In genomic region chr10:109883859-109884771, GRCh38 we compare ENCODE assay signal across 8 cellular contexts. TPM values are rescaled to one million over a fixed set of nuclear protein-coding genes. Genes with fewer than 3 reads are reported as not detected.
DNase-seq lines count a peak whose midpoint lies in the region; ATAC-seq, FAIRE-seq and TF ChIP-seq lines count a peak whose summit lies in the region.

No MANE protein-coding gene starts in this region.

- H3K27ac ChIP-seq in MM.1S (ENCODE audit: low read length) = no peak overlapping the region
- peak overlapping the region; percentile 76 for H3K27ac ChIP-seq in cardiac muscle cell
- peak overlapping the region; percentile 62 for H3K27ac ChIP-seq in upper lobe of right lung

- no peak overlapping the region for H3K4me3 ChIP-seq in MM.1S (ENCODE audit: low read length)
- no peak overlapping the region for H3K4me3 ChIP-seq in cardiac muscle cell
- no peak overlapping the region for H3K4me3 ChIP-seq in upper lobe of right lung

- peak; percentile 93 for TF ChIP-seq CTCF in MM.1S (IDR thresholded peaks at IDR 0.05; ENCODE audit: low read length)
- TF ChIP-seq CTCF in cardiac muscle cell (IDR thresholded peaks at IDR 0.05; ENCODE audit: low read depth, low read length) = peak; percentile 97
- TF ChIP-seq CTCF in upper lobe of right lung (IDR thresholded peaks at IDR 0.05) = peak; percentile 96

- H3K36me3 ChIP-seq in MM.1S (replicated peaks; ENCODE audit: insufficient read depth, low read length) (no peaks in the 10 kb centered on the region; the same call in none of the 2 replicates), cardiac muscle cell (peaks cover 10% of the 10 kb centered on the region), upper lobe of right lung (peaks cover 89% of the 10 kb centered on the region)

- intact Hi-C loops in upper lobe of right lung (cut with DNase I) = loop anchor here (10.0 kb wide), 1 partner anchor 101 kb away; no protein-coding TSS in a partner anchor

- peak; percentile 84 for DNase-seq in H54 (ENCODE audit: insufficient read length, low spot score)
- DNase-seq in MM.1S = peak; percentile 72
- DNase-seq in activated naive CD8-positive, alpha-beta T cell treated with anti-CD3 and anti-CD28 coated beads, Interleukin-2, amount 50 U/mL, for 16 hours (ENCODE audit: low read depth, low spot score) = peak; percentile 16
- DNase-seq in cardiac muscle cell (ENCODE audit: low read depth in 1 of 2, low spot score in 1 of 2) = peak; percentile 92 to 94
- DNase-seq in pons (ENCODE audit: low spot score) = peak; percentile 95
- DNase-seq in upper lobe of right lung = peak; percentile 71

- no peaks in the 10 kb centered on the region for H4K20me1 ChIP-seq in MM.1S (ENCODE audit: insufficient read depth, low read length)

- H3K4me2 ChIP-seq in MM.1S (ENCODE audit: low read depth, low read length) = no peak overlapping the region

- no peaks in the 10 kb centered on the region for H3K79me2 ChIP-seq in MM.1S (ENCODE audit: low read length)

- no peak for TF ChIP-seq POLR2A in H54 (IDR thresholded peaks at IDR 0.05; ENCODE audit: low read depth, low read length)

- no peaks in the 10 kb centered on the region for H3K9me2 ChIP-seq in MM.1S (replicated peaks; ENCODE audit: insufficient read depth, low read length)

- FAIRE-seq in G401.6 (lab: Jason Lieb, UNC) (peak; percentile 94), H54 (lab: Jason Lieb, UNC) (no peak)

- H3K9ac ChIP-seq in MM.1S (ENCODE audit: low read length) = no peak overlapping the region

- ATAC-seq in SK-N-SH treated with all-trans-retinoic acid at 6 μM for 48 hours = peak; percentile 97
- ATAC-seq in upper lobe of right lung = peak; percentile 94

- H3K27me3 ChIP-seq in MM.1S (replicated peaks; ENCODE audit: insufficient read depth, low read length) (no peaks in the 10 kb centered on the region), cardiac muscle cell (no peaks in the 10 kb centered on the region), upper lobe of right lung (no peaks in the 10 kb centered on the region)

- no peak overlapping the region for H2AFZ ChIP-seq in MM.1S (ENCODE audit: low read length)

- H3K4me1 ChIP-seq in MM.1S (ENCODE audit: low read length) (no peaks in the 10 kb centered on the region), cardiac muscle cell (ENCODE audit: low read depth) (peaks cover 16% of the 10 kb centered on the region), upper lobe of right lung (peaks cover 12% of the 10 kb centered on the region)

- H3K9me3 ChIP-seq in MM.1S (replicated peaks; ENCODE audit: insufficient read depth, low read length) = no peaks in the 10 kb centered on the region
- no peaks in the 10 kb centered on the region for H3K9me3 ChIP-seq in cardiac muscle cell (ENCODE audit: low read depth)
- H3K9me3 ChIP-seq in upper lobe of right lung = no peaks in the 10 kb centered on the region

- H3F3A ChIP-seq in MM.1S (ENCODE audit: insufficient read depth, low read length) = no peaks in the 10 kb centered on the region

TF ChIP-seq in SK-N-SH treated with all-trans-retinoic acid at 6 μM for 48 hours, 23 proteins besides CTCF, POLR2A, EP300 and RAD21:
- TF ChIP-seq PPARA (CRISPR knock-in tag; IDR thresholded peaks at IDR 0.05; ENCODE audit: borderline replicate concordance) (no peak), GLIS3 (CRISPR knock-in tag; IDR thresholded peaks at IDR 0.05) (no peak), ZC3H10 (CRISPR knock-in tag; IDR thresholded peaks at IDR 0.05) (no peak), TOX (CRISPR knock-in tag; IDR thresholded peaks at IDR 0.05; ENCODE audit: borderline replicate concordance) (no peak), CSDC2 (CRISPR knock-in tag; IDR thresholded peaks at IDR 0.05) (no peak), ISL1 (CRISPR knock-in tag; IDR thresholded peaks at IDR 0.05) (no peak), SNAI2 (CRISPR knock-in tag; IDR thresholded peaks at IDR 0.05) (no peak), TSHZ2 (CRISPR knock-in tag; IDR thresholded peaks at IDR 0.05) (no peak), ESRRG (CRISPR knock-in tag; IDR thresholded peaks at IDR 0.05) (no peak), BACH2 (CRISPR knock-in tag; IDR thresholded peaks at IDR 0.05; ENCODE audit: borderline replicate concordance) (no peak)

RNA-seq across cellular contexts. Expression of gene XPNPEP1, which starts 39.2 kb away (rescaled TPM):
- total RNA-seq in cardiac muscle cell = 114 and 137 TPM in 2 replicates
- polyA plus RNA-seq in cardiac muscle cell = 68.1 and 87.1 TPM in 2 replicates
- 45.2 TPM for total RNA-seq in upper lobe of right lung

Comparison
In these comparisons a context has a peak if more than half of its experiments do, and no peak if none do; other contexts are left out.
1. DNase-seq: peak in every context shown above with its lines; median percentile 95 in pons; 93 in cardiac muscle cell; 84 in H54; 72 in MM.1S; 71 in upper lobe of right lung; 16 in activated naive CD8-positive, alpha-beta T cell treated with anti-CD3 and anti-CD28 coated beads, Interleukin-2, amount 50 U/mL, for 16 hours.